8 cellular contexts compared by ENCODE assay signal in genomic region chr5:59367791-59368394, GRCh38.
DNase-seq lines count a peak whose midpoint lies in the region; ATAC-seq and TF ChIP-seq lines count a peak whose summit lies in the region.

No MANE protein-coding gene starts in this region.

- no peaks in the 10 kb centered on the region for H3K27me3 Mint-ChIP-seq in glutamatergic neuron (ENCODE audit: unreplicated experiment)

- DNase-seq in ELR (ENCODE audit: low read depth), result peak; percentile 68
- DNase-seq in activated naive CD4-positive, alpha-beta T cell treated with Interleukin-2 at 50 U/mL for 16 hours, result peak; percentile 37
- DNase-seq in glutamatergic neuron, result peak; percentile 62
- peak in 8 of 10 donors; percentile 15 to 90 (median 60) for DNase-seq in posterior cingulate gyrus

- no peaks in the 10 kb centered on the region for H3K9me3 ChIP-seq in OCI-LY3 (ENCODE audit: insufficient read depth, low read length)

- no peak overlapping the region for H3K27ac ChIP-seq in OCI-LY3 (ENCODE audit: low read length)

- H3K36me3 Mint-ChIP-seq in glutamatergic neuron (ENCODE audit: unreplicated experiment), result no peaks in the 10 kb centered on the region

- no peaks in the 10 kb centered on the region for H3K9me3 Mint-ChIP-seq in glutamatergic neuron (ENCODE audit: unreplicated experiment)

- H3K4me3 ChIP-seq in OCI-LY3 (ENCODE audit: low read length), result no peak overlapping the region

- H3K4me2 ChIP-seq in OCI-LY3 (ENCODE audit: low read length), result no peak overlapping the region

- ATAC-seq in HG02885 (IDR thresholded peaks at IDR 0.05; ENCODE audit: poor library complexity, unreplicated experiment) (peak; percentile 65), HG02852 (IDR thresholded peaks at IDR 0.05; ENCODE audit: unreplicated experiment) (no peak), GM21390 (IDR thresholded peaks at IDR 0.05; ENCODE audit: unreplicated experiment) (no peak)

- H3K27ac Mint-ChIP-seq in glutamatergic neuron (ENCODE audit: unreplicated experiment), result no peak overlapping the region

- no peaks in the 10 kb centered on the region for H3K27me3 ChIP-seq in OCI-LY3 (ENCODE audit: low read depth, low read length)

- H2AFZ ChIP-seq in OCI-LY3 (ENCODE audit: low read depth, low read length), result no peak overlapping the region

- intact Hi-C loops in posterior cingulate gyrus (cut with DNase I), result loop anchor here (1.0 to 2.0 kb wide), 2 partner anchors 33 to 180 kb away; no protein-coding TSS in a partner anchor

- no peak overlapping the region for H3K4me3 Mint-ChIP-seq in glutamatergic neuron (ENCODE audit: unreplicated experiment)

- TF ChIP-seq CTCF in OCI-LY3 (IDR thresholded peaks at IDR 0.05; ENCODE audit: low read depth, low read length) (peak; percentile 69), glutamatergic neuron (IDR thresholded peaks at IDR 0.05; ENCODE audit: partially characterized antibody, unreplicated experiment) (peak; percentile 63)

- H3K4me1 ChIP-seq in OCI-LY3 (ENCODE audit: low read length), result no peaks in the 10 kb centered on the region

- no peaks in the 10 kb centered on the region for H4K20me1 ChIP-seq in OCI-LY3 (ENCODE audit: insufficient read depth, low read length)

- no peak overlapping the region for H3K9ac ChIP-seq in OCI-LY3 (ENCODE audit: low read length)

- H3K79me2 ChIP-seq in OCI-LY3 (ENCODE audit: low read length), result no peaks in the 10 kb centered on the region

- H3K4me1 Mint-ChIP-seq in glutamatergic neuron (ENCODE audit: low read depth, unreplicated experiment), result no peaks in the 10 kb centered on the region

- no peaks in the 10 kb centered on the region for H3K36me3 ChIP-seq in OCI-LY3 (replicated peaks; ENCODE audit: low read depth, low read length)
